Comparison of ENCODE assay signal across 11 cellular contexts in genomic region chr6:53432318-53433161, GRCh38.
DNase-seq lines count a peak whose midpoint lies in the region; ATAC-seq and TF ChIP-seq lines count a peak whose summit lies in the region.
"Had no signal": no experiment of that assay in that cellular context is flagged by ENCODE, and none has a peak within 500 bp of the region (broad histone marks: within the 10 kb centered on the region; RNA-seq: fewer than 3 reads in every experiment).

No MANE protein-coding gene starts in this region.

- ATAC-seq in HG02870 (IDR thresholded peaks at IDR 0.05; ENCODE audit: unreplicated experiment) (no peak), HG02623 (IDR thresholded peaks at IDR 0.05; ENCODE audit: unreplicated experiment) (no peak)

- H3K4me2 ChIP-seq in hepatocyte = peak overlapping the region; percentile 26

- H3K27ac Mint-ChIP-seq in type B pancreatic cell = no peak overlapping the region

- H3K36me3 Mint-ChIP-seq in type B pancreatic cell = no peaks in the 10 kb centered on the region

- H3K36me3 ChIP-seq in hepatocyte (replicated peaks; ENCODE audit: insufficient read depth, low read depth) = no peaks in the 10 kb centered on the region
- H3K36me3 ChIP-seq: SJSA1, upper lobe of left lung had no signal

- 65% methylated on average over 8 of the region's 8 CpGs for WGBS in hepatocyte (ENCODE audit: low lambda C conversion rate, missing lambda C conversion rate)

- H3K4me1 Mint-ChIP-seq in type B pancreatic cell (ENCODE audit: unreplicated experiment) = peaks cover 6% of the 10 kb centered on the region

- no peak overlapping the region for H2AFZ ChIP-seq in hepatocyte

- H3K4me3 Mint-ChIP-seq in type B pancreatic cell = no peak overlapping the region

- no peak overlapping the region for H3K4me3 ChIP-seq in hepatocyte
- H3K4me3 ChIP-seq: SJSA1, upper lobe of left lung had no signal

- H4K20me1 ChIP-seq in hepatocyte (ENCODE audit: insufficient read depth, poor library complexity, severe bottlenecking) = no peaks in the 10 kb centered on the region

- no peaks in the 10 kb centered on the region for H3K9me3 Mint-ChIP-seq in type B pancreatic cell

- H3K27me3 Mint-ChIP-seq in type B pancreatic cell = peaks cover 1% of the 10 kb centered on the region

- no peaks in the 10 kb centered on the region for H3K9me2 ChIP-seq in hepatocyte (replicated peaks; ENCODE audit: insufficient read depth)

- peak overlapping the region; percentile 51 for H3K27ac ChIP-seq in hepatocyte
- H3K27ac ChIP-seq: SJSA1 had no signal

- H3K4me1 ChIP-seq in hepatocyte (ENCODE audit: insufficient read depth) = peaks cover 11% of the 10 kb centered on the region

- no peaks in the 10 kb centered on the region for H3K27me3 ChIP-seq in hepatocyte
- H3K27me3 ChIP-seq: SJSA1, upper lobe of left lung had no signal

- H3K79me2 ChIP-seq in hepatocyte = no peaks in the 10 kb centered on the region

- H3K9me3 ChIP-seq in hepatocyte (ENCODE audit: low read depth) = no peaks in the 10 kb centered on the region
- H3K9me3 ChIP-seq: SJSA1, upper lobe of left lung had no signal

- no peak for TF ChIP-seq CTCF in hepatocyte (IDR thresholded peaks at IDR 0.05; ENCODE audit: poor library complexity)
- no peak for TF ChIP-seq CTCF in type B pancreatic cell (conservative IDR thresholded peaks at IDR 0.05)

- DNase-seq in A172 (ENCODE audit: low spot score) = peak; percentile 13
- DNase-seq in HT1080 (ENCODE audit: low read depth) = peak; percentile 18
- peak; percentile 86 for DNase-seq in SHP77 treated with DMSO at 0.1 percent for 48 hours (lab: John Stamatoyannopoulos, UW)
- DNase-seq in hepatocyte (ENCODE audit: low spot score) = peak; percentile 62
- DNase-seq in type B pancreatic cell (ENCODE audit: extremely low spot score, unreplicated experiment) = no peak
- DNase-seq in activated CD4-positive, alpha-beta T cell treated with anti-CD3 and anti-CD28 coated beads for 48 hours = no peak
- DNase-seq: activated naive CD4-positive, alpha-beta T cell treated with anti-CD3 and anti-CD28 coated beads, Interleukin-2, amount 50 U/mL, for 16 hours had no signal

Comparison
In these comparisons a context has a peak if more than half of its experiments do, and no peak if none do; other contexts are left out.
1. DNase-seq: peak in A172 (single experiment), HT1080 (single experiment), SHP77 treated with DMSO at 0.1 percent for 48 hours (single experiment) and hepatocyte (single experiment); none in type B pancreatic cell (single experiment) and activated CD4-positive, alpha-beta T cell treated with anti-CD3 and anti-CD28 coated beads for 48 hours (single experiment).